18 cellular contexts compared by ENCODE assay signal in the genomic region with DNA sequence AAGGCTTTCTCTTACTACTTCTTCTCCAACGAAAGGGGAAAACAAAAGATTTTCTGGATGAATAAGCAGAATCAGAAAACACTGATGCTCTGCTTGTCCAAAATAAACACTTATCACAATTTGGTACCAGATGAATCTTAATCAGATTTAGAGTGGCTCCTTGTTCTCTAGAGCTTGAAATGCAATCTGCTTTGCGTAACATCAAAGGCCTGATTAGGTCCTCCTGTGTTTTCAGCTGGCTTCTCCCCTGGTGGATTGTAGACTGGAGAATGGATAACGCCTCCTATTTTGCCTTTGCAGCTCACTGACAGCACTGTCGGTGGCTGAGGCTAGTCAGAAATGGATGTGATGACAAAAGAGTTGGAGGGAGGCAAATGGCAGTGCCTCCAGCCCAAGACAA.
"Had no signal": no experiment of that assay in that cellular context is flagged by ENCODE, and none has a peak within 500 bp of the region (broad histone marks: within the 10 kb centered on the region; RNA-seq: fewer than 3 reads in every experiment).

No MANE protein-coding gene starts in this region.

- DNase-seq: activated CD4-positive, alpha-beta memory T cell treated with anti-CD3 and anti-CD28 coated beads for 36 hours; activated CD4-positive, alpha-beta T cell treated with anti-CD3 and anti-CD28 coated beads for 36 hours; activated CD8-positive, alpha-beta memory T cell treated with anti-CD3 and anti-CD28 coated beads, Interleukin-2, amount 10 ng/mL, durations not matched to agents 7 days and 5 days; activated naive CD4-positive, alpha-beta T cell treated with anti-CD3 and anti-CD28 coated beads for 36 hours; activated naive CD8-positive, alpha-beta T cell treated with anti-CD3 and anti-CD28 coated beads, Interleukin-2, amount 50 U/mL, for 24 hours; activated T-cell treated with anti-CD3 and anti-CD28 coated beads, Interleukin-2, amount 50 U/mL, for 1 hour; erythroblast; left ventricle myocardium inferior; naive B cell; retina; stimulated activated CD4-positive, alpha-beta T cell treated with anti-CD3 and anti-CD28 coated beads, Interleukin-2, amount 100 ng/mL, for 48 hours; tibial artery; uterus; WERI-Rb-1 had no signal

- H3K27ac ChIP-seq: ascending aorta, gastroesophageal sphincter, left ventricle myocardium inferior, parathyroid adenoma, tibial artery, uterus, WERI-Rb-1 had no signal

- H3K27me3 ChIP-seq: ascending aorta, gastroesophageal sphincter, tibial artery, uterus had no signal

- ATAC-seq: activated CD4-positive, alpha-beta T cell treated with anti-CD3 and anti-CD28 coated beads for 36 hours; activated CD8-positive, alpha-beta memory T cell treated with anti-CD3 and anti-CD28 coated beads, Interleukin-2, amount 10 ng/mL, durations not matched to agents 7 days and 5 days; activated naive CD8-positive, alpha-beta T cell treated with anti-CD3 and anti-CD28 coated beads, Interleukin-2, amount 50 U/mL, for 24 hours; gastroesophageal sphincter; stimulated activated memory B cell treated with anti-CD40 and anti-IgM and Interleukin-4, amounts not matched to agents 10 μg/mL and 1 μg/mL and 100 μg/mL, for 72 hours had no signal

- H3K4me3 ChIP-seq: ascending aorta, gastroesophageal sphincter, left ventricle myocardium inferior, tibial artery, uterus had no signal

- H3K9me3 ChIP-seq: ascending aorta, gastroesophageal sphincter, left ventricle myocardium inferior, tibial artery, uterus had no signal

- H3K4me1 ChIP-seq: parathyroid adenoma, uterus had no signal

- H3K36me3 ChIP-seq: uterus, WERI-Rb-1 had no signal
